9 cellular contexts compared by ENCODE assay signal in the genomic region with DNA sequence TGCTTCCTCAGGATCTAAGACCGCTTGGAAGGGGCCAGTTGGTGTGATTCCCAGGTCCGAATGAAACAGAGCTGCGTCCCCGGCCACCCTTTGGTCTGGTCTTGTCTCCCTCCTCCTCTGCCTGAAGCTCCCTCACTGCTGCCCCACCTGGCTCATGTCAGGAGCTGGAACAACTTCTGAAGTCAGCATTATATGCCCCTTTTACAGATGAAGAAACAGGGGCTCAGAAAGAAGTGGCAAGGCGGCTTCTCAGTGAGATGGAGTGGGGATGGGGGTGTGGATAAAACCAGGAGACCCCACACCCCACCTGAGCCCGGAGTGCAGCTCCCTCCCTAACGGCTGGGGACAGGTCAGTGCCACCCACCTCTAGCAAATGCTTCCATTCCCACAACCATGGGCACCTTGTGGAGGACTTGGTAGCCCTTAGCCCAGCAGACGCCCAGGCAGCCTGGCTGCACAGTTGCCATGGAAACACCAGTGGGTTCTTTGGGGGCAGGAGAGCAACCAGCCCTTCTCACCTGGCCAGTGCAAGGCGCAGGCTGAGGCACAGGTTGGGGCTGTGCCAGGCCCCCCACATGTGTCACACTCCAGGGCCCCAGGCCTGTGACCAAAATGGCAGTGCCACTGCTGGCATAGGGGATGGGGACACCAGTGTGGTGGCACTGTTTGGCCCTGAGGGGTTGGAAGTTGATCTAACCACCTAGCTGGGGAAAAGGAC. TPM values are rescaled to one million over a fixed set of nuclear protein-coding genes. Genes with fewer than 3 reads are reported as not detected.
DNase-seq lines count a peak whose midpoint lies in the region; TF ChIP-seq lines count a peak whose summit lies in the region.
"Had no signal": no experiment of that assay in that cellular context is flagged by ENCODE, and none has a peak within 500 bp of the region (broad histone marks: within the 10 kb centered on the region; RNA-seq: fewer than 3 reads in every experiment).

No MANE protein-coding gene starts in this region.

- peaks cover 99% of the 10 kb centered on the region for H3K4me1 Mint-ChIP-seq in chondrocyte (ENCODE audit: low read depth)
- peaks cover 92% of the 10 kb centered on the region for H3K4me1 Mint-ChIP-seq in nephron

- TF ChIP-seq CTCF in AG04450 (IDR thresholded peaks at IDR 0.05; ENCODE audit: low read depth, low read length): peak; percentile 25
- no peak for TF ChIP-seq CTCF in chondrocyte (IDR thresholded peaks at IDR 0.05)
- TF ChIP-seq CTCF in nephron (IDR thresholded peaks at IDR 0.05; ENCODE audit: unreplicated experiment in 3 of 3): peak in 1 of 3 experiments; percentile 7

- no peak for DNase-seq in AG04450 (ENCODE audit: low read depth, low spot score)
- DNase-seq in chondrocyte (ENCODE audit: low spot score): no peak
- DNase-seq in medulla oblongata (ENCODE audit: extremely low spot score): no peak
- no peak for DNase-seq in NCI-H2171 treated with DMSO at 0.1 percent for 48 hours (lab: John Stamatoyannopoulos, UW)
- no peak for DNase-seq in HAP-1 (ENCODE audit: low spot score in 2 of 2)
- no peak for DNase-seq in HT-29 (ENCODE audit: low spot score)
- DNase-seq: NCI-H1694 had no signal

- no peaks in the 10 kb centered on the region for H3K36me3 Mint-ChIP-seq in chondrocyte (ENCODE audit: low read depth)
- no peaks in the 10 kb centered on the region for H3K36me3 Mint-ChIP-seq in nephron (ENCODE audit: low read depth)

- H3K9me3 Mint-ChIP-seq in chondrocyte (ENCODE audit: low read depth): no peaks in the 10 kb centered on the region
- H3K9me3 Mint-ChIP-seq in nephron: no peaks in the 10 kb centered on the region

- H3K27me3 ChIP-seq in AG04450 (ENCODE audit: control insufficient read depth, insufficient read depth, low read length): no peaks in the 10 kb centered on the region
- no peaks in the 10 kb centered on the region for H3K27me3 ChIP-seq in HUES6 (ENCODE audit: control insufficient read depth, insufficient read depth, low read length)
- H3K27me3 ChIP-seq in HAP-1 (ENCODE audit: low read depth): no peaks in the 10 kb centered on the region

- in situ Hi-C loops in HAP-1 (cut with MboI; ENCODE audit: low sequenced_read_pairs): no loop called here

- H3K4me1 ChIP-seq in HUES6 (ENCODE audit: control insufficient read depth, insufficient read depth, low read length): peaks cover 94% of the 10 kb centered on the region
- H3K4me1 ChIP-seq in HAP-1: peaks cover 12% of the 10 kb centered on the region

- no peaks in the 10 kb centered on the region for H3K36me3 ChIP-seq in HUES6 (ENCODE audit: control insufficient read depth, insufficient read depth, low read length)
- H3K36me3 ChIP-seq in HAP-1 (replicated peaks): no peaks in the 10 kb centered on the region

- H3K4me3 Mint-ChIP-seq in chondrocyte (ENCODE audit: unreplicated experiment) (peak overlapping the region; percentile 16), nephron (peak overlapping the region; percentile 22 to 52 (median 29))

- POLR2A ChIA-PET in AG04450 (lab: Yijun Ruan, JAX): no interaction called here

- CTCF ChIA-PET in AG04450 (lab: Charles Lee): interaction anchor here (1.2 to 3.5 kb wide), 3 partner anchors 13 to 67 kb away, joined by 4 to 22 read pairs (median 9); no protein-coding TSS in a partner anchor

- H3K4me3 ChIP-seq in AG04450 (ENCODE audit: low read depth, low read length) (no peak overlapping the region), HUES6 (ENCODE audit: low read depth, low read length) (no peak overlapping the region), HAP-1 (no peak overlapping the region)

- no peaks in the 10 kb centered on the region for H3K27me3 Mint-ChIP-seq in chondrocyte (ENCODE audit: low read depth)
- H3K27me3 Mint-ChIP-seq in nephron (ENCODE audit: low read depth): peaks cover 8% of the 10 kb centered on the region

- H3K27ac ChIP-seq in AG04450 (ENCODE audit: low read depth, low read length) (peak overlapping the region; percentile 68), HUES6 (ENCODE audit: low read depth, low read length) (peak overlapping the region; percentile 7; the same call in 1 of the 2 replicates)

- H3K9me3 ChIP-seq in AG04450 (ENCODE audit: control insufficient read depth, insufficient read depth, low read length): no peaks in the 10 kb centered on the region
- no peaks in the 10 kb centered on the region for H3K9me3 ChIP-seq in HUES6 (ENCODE audit: control insufficient read depth, insufficient read depth, low read depth, low read length)
- H3K9me3 ChIP-seq in HAP-1: no peaks in the 10 kb centered on the region

- H3K27ac Mint-ChIP-seq in chondrocyte (ENCODE audit: unreplicated experiment): peak overlapping the region; percentile 98
- peak overlapping the region; percentile 25 to 95 (median 83) for H3K27ac Mint-ChIP-seq in nephron

- peak overlapping the region; percentile 6 for H3K9ac ChIP-seq in HUES6 (ENCODE audit: low read length)

RNA-seq across cellular contexts. Expression of a gene that starts 31.9 kb away (rescaled TPM):
- polyA plus RNA-seq in AG04450 (2011; rRNA removed): 145 and 161 TPM in 2 replicates
- polyA minus RNA-seq in AG04450 (2011; rRNA and poly(A)+ RNA removed): 84.2 and 92.4 TPM in 2 replicates
- total RNA-seq in chondrocyte: 83.7 to 99.2 TPM (median 98.5 TPM) in 3 replicates
- 71.6 and 77.6 TPM in 2 replicates for total RNA-seq in HT-29 (2014; rRNA removed; shearing (Covaris generic))
